ENCODE assay signal across 11 cellular contexts in the genomic region with DNA sequence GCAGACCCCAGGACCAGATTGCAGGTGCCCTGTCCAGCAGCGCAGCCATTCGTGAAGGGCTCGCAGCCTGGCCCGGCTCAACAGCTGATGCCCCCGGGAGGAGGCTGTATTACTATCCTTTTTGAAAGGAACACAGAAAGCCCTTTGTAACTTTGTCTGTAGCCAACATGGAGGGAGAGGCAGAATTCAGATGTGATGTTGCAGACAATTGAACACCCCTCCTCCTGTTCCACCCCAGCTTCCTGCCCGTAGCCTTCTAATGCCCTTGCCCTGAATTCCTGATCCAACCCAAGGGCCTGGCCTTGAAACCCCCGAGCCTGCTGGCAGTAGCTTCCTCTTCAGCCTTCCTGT.
DNase-seq lines count a peak whose midpoint lies in the region; TF ChIP-seq lines count a peak whose summit lies in the region.
"Had no signal": no experiment of that assay in that cellular context is flagged by ENCODE, and none has a peak within 500 bp of the region (broad histone marks: within the 10 kb centered on the region; RNA-seq: fewer than 3 reads in every experiment).

No MANE protein-coding gene starts in this region.

- H3K27ac Mint-ChIP-seq in CD14-positive monocyte = peak overlapping the region in 6 of 7 donors; percentile 21 to 72 (median 58)
- no peak overlapping the region for H3K27ac Mint-ChIP-seq in activated CD4-positive, alpha-beta memory T cell treated with anti-CD3 and anti-CD28 coated beads, Interleukin-2, amount 10 ng/mL, durations not matched to agents 7 days and 5 days

- POLR2A ChIA-PET in activated CD4-positive, alpha-beta memory T cell treated with anti-CD3 and anti-CD28 coated beads, Interleukin-2, amount 10 ng/mL, durations not matched to agents 7 days and 5 days (lab: Charles Lee) = no interaction called here

- H3K4me3 Mint-ChIP-seq in CD14-positive monocyte = peak overlapping the region in 1 of 2 donors; percentile 53
- no peak overlapping the region for H3K4me3 Mint-ChIP-seq in activated CD4-positive, alpha-beta memory T cell treated with anti-CD3 and anti-CD28 coated beads, Interleukin-2, amount 10 ng/mL, durations not matched to agents 7 days and 5 days

- no peaks in the 10 kb centered on the region for H3K9me3 Mint-ChIP-seq in CD14-positive monocyte
- H3K9me3 Mint-ChIP-seq in activated CD4-positive, alpha-beta memory T cell treated with anti-CD3 and anti-CD28 coated beads, Interleukin-2, amount 10 ng/mL, durations not matched to agents 7 days and 5 days = no peaks in the 10 kb centered on the region

- no peak for DNase-seq in CD14-positive monocyte (ENCODE audit: low spot score)
- peak; percentile 59 to 62 for DNase-seq in NOMO-1 (lab: John Stamatoyannopoulos, UW; ENCODE audit: unreplicated experiment in 2 of 2)
- peak in 32 of 58 donors; percentile 34 to 87 (median 64) for DNase-seq in anterior cingulate cortex (lab: John Stamatoyannopoulos, UW)
- DNase-seq in midbrain (lab: John Stamatoyannopoulos, UW) = peak; percentile 76
- DNase-seq in activated CD4-positive, alpha-beta memory T cell treated with anti-CD3 and anti-CD28 coated beads, Interleukin-2, amount 10 ng/mL, durations not matched to agents 7 days and 5 days = no peak
- DNase-seq in DMS153 (lab: John Stamatoyannopoulos, UW) = no peak
- DNase-seq in activated CD4-positive, alpha-beta T cell treated with anti-CD3 and anti-CD28 coated beads for 4 hours = no peak
- no peak for DNase-seq in activated gamma-delta T cell (lab: John Stamatoyannopoulos, UW)
- DNase-seq: activated T-cell treated with anti-CD3 and anti-CD28 coated beads, Interleukin-2, amount 50 U/mL, for 1 hour; NCI-H1436; NCI-H510A treated with DMSO at 0.1 percent for 48 hours had no signal

- H3K27me3 Mint-ChIP-seq in CD14-positive monocyte (ENCODE audit: low read depth in 3 of 3) = peaks cover 1 to 2% (median 2%) of the 10 kb centered on the region in 3 donors
- no peaks in the 10 kb centered on the region for H3K27me3 Mint-ChIP-seq in activated CD4-positive, alpha-beta memory T cell treated with anti-CD3 and anti-CD28 coated beads, Interleukin-2, amount 10 ng/mL, durations not matched to agents 7 days and 5 days

- H3K36me3 Mint-ChIP-seq in CD14-positive monocyte = no peaks in the 10 kb centered on the region
- no peaks in the 10 kb centered on the region for H3K36me3 Mint-ChIP-seq in activated CD4-positive, alpha-beta memory T cell treated with anti-CD3 and anti-CD28 coated beads, Interleukin-2, amount 10 ng/mL, durations not matched to agents 7 days and 5 days (ENCODE audit: low read depth)

- CTCF ChIA-PET in activated CD4-positive, alpha-beta memory T cell treated with anti-CD3 and anti-CD28 coated beads, Interleukin-2, amount 10 ng/mL, durations not matched to agents 7 days and 5 days (lab: Charles Lee) = interaction anchor here (1.3 kb wide), 1 partner anchor 94 kb away, joined by 4 read pairs; no protein-coding TSS in a partner anchor

- intact Hi-C loops in CD14-positive monocyte (cut with micrococcal nuclease) = no loop called here

- no peak for TF ChIP-seq CTCF in CD14-positive monocyte (IDR thresholded peaks at IDR 0.05)

- H3K4me1 Mint-ChIP-seq in CD14-positive monocyte = peaks cover 32% of the 10 kb centered on the region
- peaks cover 2% of the 10 kb centered on the region for H3K4me1 Mint-ChIP-seq in activated CD4-positive, alpha-beta memory T cell treated with anti-CD3 and anti-CD28 coated beads, Interleukin-2, amount 10 ng/mL, durations not matched to agents 7 days and 5 days

Comparison
In these comparisons a context has a peak if more than half of its experiments do, and no peak if none do; other contexts are left out.
1. DNase-seq: peak in NOMO-1 (2 of 2), anterior cingulate cortex (32 of 58) and midbrain (single experiment); none in CD14-positive monocyte (single experiment), activated CD4-positive, alpha-beta memory T cell treated with anti-CD3 and anti-CD28 coated beads, Interleukin-2, amount 10 ng/mL, durations not matched to agents 7 days and 5 days (single experiment), DMS153 (single experiment), activated CD4-positive, alpha-beta T cell treated with anti-CD3 and anti-CD28 coated beads for 4 hours (0 of 2) and activated gamma-delta T cell (single experiment).